31 cellular contexts compared by ENCODE assay signal in the genomic region with DNA sequence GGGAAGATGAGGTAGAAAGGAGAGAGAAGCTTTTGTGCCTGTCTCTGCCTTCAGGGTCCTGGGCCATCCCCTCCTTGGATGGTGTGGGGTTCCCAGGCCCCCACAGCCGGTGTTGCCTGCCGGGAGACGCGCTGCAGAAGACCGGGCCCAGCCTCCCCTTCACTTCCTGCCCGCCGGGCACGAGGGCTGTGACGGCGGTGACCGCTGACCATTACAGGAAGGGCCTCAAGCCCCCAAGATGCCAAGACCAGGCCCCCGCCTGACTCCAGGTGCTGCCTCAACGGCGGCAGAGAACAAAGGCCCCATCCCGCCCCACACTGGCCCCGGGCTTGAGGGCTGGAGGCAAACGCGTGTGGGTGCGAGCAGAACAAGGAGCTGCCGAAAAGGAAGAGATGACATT.
"Had no signal": no experiment of that assay in that cellular context is flagged by ENCODE, and none has a peak within 500 bp of the region (broad histone marks: within the 10 kb centered on the region; RNA-seq: fewer than 3 reads in every experiment).

No MANE protein-coding gene starts in this region.

- H3K9ac ChIP-seq: neural progenitor cell had no signal

- ATAC-seq: activated CD4-positive, CD25-positive, alpha-beta regulatory T cell treated with anti-CD3 and anti-CD28 coated beads, Interleukin-2, amount 50 U/mL, for 24 hours; esophagus mucosa; left lobe of liver; stimulated activated effector memory CD8-positive, alpha-beta T cell treated with anti-CD3 and anti-CD28 coated beads, Interleukin-12 subunit alpha, Interleukin-12 subunit beta, amount 100 ng/mL, for 72 hours had no signal

- H3K27me3 ChIP-seq: adrenal gland, ascending aorta, neural progenitor cell, vagina had no signal

- H3K4me3 Mint-ChIP-seq: activated naive CD4-positive, alpha-beta T cell treated with anti-CD3 and anti-CD28 coated beads for 36 hours; activated naive CD8-positive, alpha-beta T cell treated with anti-CD3 and anti-CD28 coated beads for 36 hours; activated T-helper 1 cell treated with anti-CD3 and anti-CD28 coated beads, Interleukin-12 subunit alpha, Interleukin-12 subunit beta, Interleukin-2, Interleukin-4 antibody, amounts not matched to agents 30 ng/mL and 10 ng/mL and 1 ng/mL, durations not matched to agents 14 hours and 24 hours and 36 hours; brain; endodermal cell; neural progenitor cell; stimulated activated effector memory CD8-positive, alpha-beta T cell treated with anti-CD3 and anti-CD28 coated beads, Interleukin-12 subunit alpha, Interleukin-12 subunit beta, amount 100 ng/mL, for 72 hours; stimulated activated naive CD8-positive, alpha-beta T cell treated with anti-CD3 and anti-CD28 coated beads, Interleukin-15, Interleukin-2, amounts not matched to agents 100 ng/mL and 50 ng/mL, for 24 hours; T-helper 1 cell treated with Interleukin-12 subunit alpha and Interleukin-12 subunit beta and Interleukin-4 antibody, amounts not matched to agents 30 μg/mL and 1 μg/mL, for 36 hours; type B pancreatic cell had no signal

- H3K36me3 ChIP-seq: neural progenitor cell, WERI-Rb-1 had no signal

- H3K9me3 ChIP-seq: adrenal gland, ascending aorta, heart right ventricle, vagina had no signal

- H3K4me1 Mint-ChIP-seq: activated naive CD8-positive, alpha-beta T cell treated with anti-CD3 and anti-CD28 coated beads for 36 hours; endodermal cell had no signal

- H3K27me3 Mint-ChIP-seq: brain, type B pancreatic cell had no signal

- H3K36me3 Mint-ChIP-seq: activated naive CD8-positive, alpha-beta T cell treated with anti-CD3 and anti-CD28 coated beads for 36 hours; neural progenitor cell; stimulated activated effector memory CD8-positive, alpha-beta T cell treated with anti-CD3 and anti-CD28 coated beads, Interleukin-12 subunit alpha, Interleukin-12 subunit beta, amount 100 ng/mL, for 72 hours had no signal

- H3K4me2 ChIP-seq: neural progenitor cell had no signal

- DNase-seq: activated CD4-positive, alpha-beta T cell treated with anti-CD3 and anti-CD28 coated beads for 48 hours; activated CD4-positive, alpha-beta T cell treated with anti-CD3 and anti-CD28 coated beads, Interleukin-2, amount 50 U/mL, for 48 hours; activated CD8-positive, alpha-beta memory T cell treated with anti-CD3 and anti-CD28 coated beads, Interleukin-2, amount 50 U/mL, for 4 hours; activated effector memory CD4-positive, alpha-beta T cell treated with anti-CD3 and anti-CD28 coated beads, Interleukin-2, amount 50 U/mL, for 16 hours; activated naive CD4-positive, alpha-beta T cell treated with anti-CD3 and anti-CD28 coated beads for 36 hours; activated naive CD8-positive, alpha-beta T cell treated with anti-CD3 and anti-CD28 coated beads for 36 hours; activated T-cell treated with anti-CD3 and anti-CD28 coated beads, Interleukin-2, amount 50 U/mL, for 1 hour; adrenal gland; central memory CD4-positive, alpha-beta T cell; endodermal cell; foreskin fibroblast; heart right ventricle; posterior cingulate gyrus; right cardiac atrium; stimulated activated CD4-positive, alpha-beta T cell treated with anti-CD3 and anti-CD28 coated beads, Interleukin-4, amount 100 ng/mL, for 24 hours; SW 1271; T-helper 9 cell; WERI-Rb-1 had no signal

- H2AFZ ChIP-seq: neural progenitor cell had no signal

- H3K9me3 Mint-ChIP-seq: activated naive CD4-positive, alpha-beta T cell treated with anti-CD3 and anti-CD28 coated beads for 36 hours; activated naive CD8-positive, alpha-beta T cell treated with anti-CD3 and anti-CD28 coated beads for 36 hours; activated T-helper 1 cell treated with anti-CD3 and anti-CD28 coated beads, Interleukin-12 subunit alpha, Interleukin-12 subunit beta, Interleukin-2, Interleukin-4 antibody, amounts not matched to agents 30 ng/mL and 10 ng/mL and 1 ng/mL, durations not matched to agents 14 hours and 24 hours and 36 hours; neural progenitor cell; stimulated activated effector memory CD8-positive, alpha-beta T cell treated with anti-CD3 and anti-CD28 coated beads, Interleukin-12 subunit alpha, Interleukin-12 subunit beta, amount 100 ng/mL, for 72 hours; stimulated activated naive CD8-positive, alpha-beta T cell treated with anti-CD3 and anti-CD28 coated beads, Interleukin-15, Interleukin-2, amounts not matched to agents 100 ng/mL and 50 ng/mL, for 24 hours; T-helper 1 cell treated with Interleukin-12 subunit alpha and Interleukin-12 subunit beta and Interleukin-4 antibody, amounts not matched to agents 30 μg/mL and 1 μg/mL, for 36 hours; type B pancreatic cell had no signal

- H3K27ac Mint-ChIP-seq: activated naive CD4-positive, alpha-beta T cell treated with anti-CD3 and anti-CD28 coated beads for 36 hours; activated naive CD8-positive, alpha-beta T cell treated with anti-CD3 and anti-CD28 coated beads for 36 hours; activated T-helper 1 cell treated with anti-CD3 and anti-CD28 coated beads, Interleukin-12 subunit alpha, Interleukin-12 subunit beta, Interleukin-2, Interleukin-4 antibody, amounts not matched to agents 30 ng/mL and 10 ng/mL and 1 ng/mL, durations not matched to agents 14 hours and 24 hours and 36 hours; endodermal cell; neural progenitor cell; stimulated activated effector memory CD8-positive, alpha-beta T cell treated with anti-CD3 and anti-CD28 coated beads, Interleukin-12 subunit alpha, Interleukin-12 subunit beta, amount 100 ng/mL, for 72 hours; stimulated activated naive CD8-positive, alpha-beta T cell treated with anti-CD3 and anti-CD28 coated beads, Interleukin-15, Interleukin-2, amounts not matched to agents 100 ng/mL and 50 ng/mL, for 24 hours; T-helper 1 cell treated with Interleukin-12 subunit alpha and Interleukin-12 subunit beta and Interleukin-4 antibody, amounts not matched to agents 30 μg/mL and 1 μg/mL, for 36 hours; type B pancreatic cell had no signal

- H3K27ac ChIP-seq: ascending aorta, neural progenitor cell, vagina, WERI-Rb-1 had no signal

- H3K4me1 ChIP-seq: ascending aorta, neural progenitor cell, vagina had no signal

- H3K4me3 ChIP-seq: adrenal gland, ascending aorta, heart right ventricle, lung, neural progenitor cell, vagina had no signal
